In the genomic region with DNA sequence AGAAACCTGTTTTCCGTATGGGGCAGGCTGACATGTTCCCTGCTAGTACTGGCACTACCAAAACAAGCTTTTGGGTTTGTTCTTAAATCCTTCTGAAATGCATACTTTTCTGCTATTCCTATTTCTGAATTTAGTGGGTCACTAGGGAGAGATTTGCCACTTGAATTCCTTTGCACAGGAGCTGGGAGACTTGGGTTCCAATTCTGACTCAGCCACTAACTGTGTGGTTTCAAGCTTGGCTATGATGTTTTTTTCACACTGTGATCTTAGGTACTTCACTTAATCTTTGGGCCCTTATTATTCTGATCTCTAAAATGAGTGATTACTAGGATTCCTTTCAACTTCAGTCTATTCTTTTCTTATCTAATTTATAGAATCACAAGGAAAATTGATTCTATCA, we compare ENCODE assay signal across 19 cellular contexts.
DNase-seq lines count a peak whose midpoint lies in the region; ATAC-seq and TF ChIP-seq lines count a peak whose summit lies in the region.
"Had no signal": no experiment of that assay in that cellular context is flagged by ENCODE, and none has a peak within 500 bp of the region (broad histone marks: within the 10 kb centered on the region; RNA-seq: fewer than 3 reads in every experiment).

No MANE protein-coding gene starts in this region.

- H3K27ac ChIP-seq in SJCRH30 (peak overlapping the region; percentile 69; the same call in 1 of the 2 replicates), spleen (peak overlapping the region in 6 of 8 donors; percentile 64 to 93 (median 83))
- H3K27ac ChIP-seq: C4-2B, KMS-11, SK-N-MC had no signal

- no peaks in the 10 kb centered on the region for H3K9me3 ChIP-seq in SJCRH30 (replicated peaks)
- H3K9me3 ChIP-seq in spleen: no peaks in the 10 kb centered on the region

- H3K36me3 ChIP-seq in SJCRH30: no peaks in the 10 kb centered on the region
- H3K36me3 ChIP-seq in spleen: peaks cover 0 to 8% (median 0%) of the 10 kb centered on the region in 6 donors

- intact Hi-C loops in spleen (cut with DNase I; ENCODE audit: low total_unique reads): no loop called here

- peak; percentile 26 for ATAC-seq in GM18502 (IDR thresholded peaks at IDR 0.05; ENCODE audit: poor library complexity, unreplicated experiment)
- peak; percentile 32 for ATAC-seq in HG02610 (IDR thresholded peaks at IDR 0.05; ENCODE audit: unreplicated experiment)
- ATAC-seq in GM21529 (IDR thresholded peaks at IDR 0.05; ENCODE audit: unreplicated experiment): no peak
- ATAC-seq: Right ventricle myocardium inferior, T-cell had no signal

- no peaks in the 10 kb centered on the region for H3K27me3 ChIP-seq in SJCRH30
- no peaks in the 10 kb centered on the region for H3K27me3 ChIP-seq in spleen (replicated peaks in 1 of 7)

- H3K4me3 ChIP-seq in SJCRH30: no peak overlapping the region
- H3K4me3 ChIP-seq in spleen: no peak overlapping the region
- H3K4me3 ChIP-seq: SK-N-MC had no signal

- 80 to 94% (median 88%) methylated on average over 1 of the region's 1 CpG for WGBS in spleen, 5 donors

- no peak for TF ChIP-seq POLR2A in spleen (IDR thresholded peaks at IDR 0.05)

- DNase-seq in SJCRH30: no peak
- DNase-seq in spleen: no peak
- no peak for DNase-seq in hypothalamus (lab: John Stamatoyannopoulos, UW)
- no peak for DNase-seq in GDM1 (lab: John Stamatoyannopoulos, UW)
- no peak for DNase-seq in SW480 (ENCODE audit: low spot score)
- DNase-seq: ACHN, DMS79, GOT3, NCI-H1417 treated with DMSO at 0.1 percent for 48 hours, NCI-H1930, NCI-H526, T-cell had no signal

- TF ChIP-seq CTCF in spleen (IDR thresholded peaks at IDR 0.05 in 8 of 11, conservative IDR thresholded peaks at IDR 0.05 in 3 of 11): no peak

- H3K4me1 ChIP-seq in SJCRH30: peaks cover 28% of the 10 kb centered on the region
- H3K4me1 ChIP-seq in spleen: peaks cover 0 to 48% (median 8%) of the 10 kb centered on the region in 6 donors
